8 cellular contexts compared by ENCODE assay signal in genomic region chr12:47812797-47813490, GRCh38. TPM values are rescaled to one million over a fixed set of nuclear protein-coding genes. Genes with fewer than 3 reads are reported as not detected.
A peak's percentile ranks its signal among the peaks of the same experiment; 100 is the strongest.
DNase-seq lines count a peak whose midpoint lies in the region; ATAC-seq, FAIRE-seq and TF ChIP-seq lines count a peak whose summit lies in the region.

No MANE protein-coding gene starts in this region.

- no peak for FAIRE-seq in bronchial epithelial cell (lab: Jason Lieb, UNC)

- POLR2A ChIA-PET in activated B cell treated with CpG ODN at 0.5 μM for 24 hours (lab: Charles Lee), result interaction anchor here (0.6 to 19.6 kb wide), 23 partner anchors 7 to 617 kb away, joined by 3 to 573 read pairs (median 5); partner anchors contain the start of genes ASB8, ENDOU, HDAC7 and RPAP3

- in situ Hi-C loops in KBM-7 (cut with MboI; ENCODE audit: low pct_unique_long_range_greater_than_20kb, low sequenced_read_pairs), result no loop called here

- H3K4me1 Mint-ChIP-seq in activated B cell treated with CpG ODN at 0.5 μM for 24 hours, result peaks cover 97% of the 10 kb centered on the region

- H3K27me3 Mint-ChIP-seq in activated B cell treated with CpG ODN at 0.5 μM for 24 hours, result no peaks in the 10 kb centered on the region

- H3K4me3 ChIP-seq in bronchial epithelial cell (ENCODE audit: low read depth, low read length), result peak overlapping the region; percentile 20

- peak overlapping the region; percentile 99 for H3K27ac Mint-ChIP-seq in activated B cell treated with CpG ODN at 0.5 μM for 24 hours

- H3K4me3 Mint-ChIP-seq in activated B cell treated with CpG ODN at 0.5 μM for 24 hours, result peak overlapping the region; percentile 84

- no peak for TF ChIP-seq CTCF in activated B cell treated with CpG ODN at 0.5 μM for 24 hours (IDR thresholded peaks at IDR 0.05)
- no peak for TF ChIP-seq CTCF in bronchial epithelial cell (IDR thresholded peaks at IDR 0.05; ENCODE audit: insufficient read depth, low read length, severe bottlenecking)

- H3K27me3 ChIP-seq in bronchial epithelial cell (ENCODE audit: control insufficient read depth, insufficient read depth, low read length), result no peaks in the 10 kb centered on the region

- intact Hi-C loops in activated B cell treated with CpG ODN at 0.5 μM for 24 hours (cut with micrococcal nuclease), result loop anchor here (1.0 to 5.0 kb wide), 14 partner anchors 16 to 1821 kb away; partner anchors contain the start of genes ASB8, CCNT1, RPAP3 and SCAF11

- CTCF ChIA-PET in activated B cell treated with CpG ODN at 0.5 μM for 24 hours (lab: Charles Lee), result interaction anchor here (0.6 to 5.2 kb wide), 13 partner anchors 9 to 98 kb away, joined by 3 to 72 read pairs (median 6); partner anchors contain the start of gene SLC48A1

- DNase-seq in DMS53 (lab: John Stamatoyannopoulos, UW) (peak; percentile 86), KBM-7 (peak; percentile 92), activated B cell treated with CpG ODN at 0.5 μM for 24 hours (peak; percentile 83), bronchial epithelial cell (ENCODE audit: low read depth) (peak; percentile 72), kidney tubule cell (ENCODE audit: low spot score) (peak; percentile 96), NCI-H146 treated with DMSO at 0.1 percent for 48 hours (lab: John Stamatoyannopoulos, UW; ENCODE audit: unreplicated experiment) (no peak)
- peak; percentile 79 to 93 (median 85) for DNase-seq in stimulated activated CD4-positive, alpha-beta T cell treated with anti-CD3 and anti-CD28 coated beads, Interleukin-1b, Interleukin-23, amount 100 ng/mL, for 24 hours (ENCODE audit: low read depth in 4 of 4, low spot score in 1 of 4)

- peaks cover under 1% of the 10 kb centered on the region for H3K36me3 Mint-ChIP-seq in activated B cell treated with CpG ODN at 0.5 μM for 24 hours (ENCODE audit: low read depth)

- no peaks in the 10 kb centered on the region for H3K9me3 Mint-ChIP-seq in activated B cell treated with CpG ODN at 0.5 μM for 24 hours

- H3K36me3 ChIP-seq in bronchial epithelial cell (ENCODE audit: control insufficient read depth, insufficient read depth, low read length), result peaks cover 2% of the 10 kb centered on the region

- ATAC-seq in GM21619 (IDR thresholded peaks at IDR 0.05; ENCODE audit: unreplicated experiment) (peak; percentile 66), activated B cell treated with CpG ODN at 0.5 μM for 24 hours (ENCODE audit: low read depth) (peak; percentile 74)

RNA-seq across cellular contexts. Expression of gene HDAC7, which starts 6.8 kb away (rescaled TPM):
- total RNA-seq in activated B cell treated with CpG ODN at 0.5 μM for 24 hours (103 and 126 TPM in 2 replicates), bronchial epithelial cell (7.1 and 9.0 TPM in 2 replicates)

RNA-seq across cellular contexts. Expression of gene SLC48A1, which starts 39.9 kb away (rescaled TPM):
- total RNA-seq in activated B cell treated with CpG ODN at 0.5 μM for 24 hours (12.7 and 12.8 TPM in 2 replicates), bronchial epithelial cell (7.3 and 10.3 TPM in 2 replicates)

RNA-seq across cellular contexts. Expression of gene RAPGEF3, which starts 54.3 kb away (rescaled TPM):
- total RNA-seq in activated B cell treated with CpG ODN at 0.5 μM for 24 hours (2.7 and 5.0 TPM in 2 replicates), bronchial epithelial cell (0.90 and 3.9 TPM in 2 replicates)

Comparison
In these comparisons a context has a peak if more than half of its experiments do, and no peak if none do; other contexts are left out.
1. RNA of gene HDAC7, which starts 6.8 kb away (total RNA-seq): 103 to 126 TPM in activated B cell treated with CpG ODN at 0.5 μM for 24 hours; 7.1 to 9.0 TPM in bronchial epithelial cell; every median in the first group is over 10 times any median in the second.